9 cellular contexts compared by ENCODE assay signal in genomic region chr19:46511237-46511636, GRCh38. TPM values are rescaled to one million over a fixed set of nuclear protein-coding genes. Genes with fewer than 3 reads are reported as not detected.
"Had no signal": no experiment of that assay in that cellular context is flagged by ENCODE, and none has a peak within 500 bp of the region (broad histone marks: within the 10 kb centered on the region; RNA-seq: fewer than 3 reads in every experiment).

No MANE protein-coding gene starts in this region.

- FAIRE-seq: G401.6, GM12878, GM12891, GM12892, GM18507, GM19239 had no signal

- DNase-seq: GDM1, GF-D8 had no signal

- H3K4me3 ChIP-seq: GM12878 had no signal

- ATAC-seq: GM12878 had no signal

RNA-seq across cellular contexts. Expression of gene PNMA8B, which starts 15.6 kb away (rescaled TPM):
- total RNA-seq: G401, GM12878 had no signal
